In genomic region chrX:17779434-17779833, GRCh38 we compare ENCODE assay signal across 21 cellular contexts. TPM values are rescaled to one million over a fixed set of nuclear protein-coding genes. Genes with fewer than 3 reads are reported as not detected.
DNase-seq lines count a peak whose midpoint lies in the region; ATAC-seq lines count a peak whose summit lies in the region.
"Had no signal": no experiment of that assay in that cellular context is flagged by ENCODE, and none has a peak within 500 bp of the region (broad histone marks: within the 10 kb centered on the region; RNA-seq: fewer than 3 reads in every experiment).

No MANE protein-coding gene starts in this region.

- H3K36me3 Mint-ChIP-seq in activated naive CD4-positive, alpha-beta T cell treated with anti-CD3 and anti-CD28 coated beads, Interleukin-2, amount 10 ng/mL, durations not matched to agents 7 days and 5 days: peaks cover 2% of the 10 kb centered on the region
- H3K36me3 Mint-ChIP-seq in activated naive CD4-positive, alpha-beta T cell treated with anti-CD3 and anti-CD28 coated beads, Interleukin-2, amount 50 U/mL, for 72 hours: peaks cover 0 to 6% of the 10 kb centered on the region in 2 donors
- H3K36me3 Mint-ChIP-seq in CD4-positive, CD25-positive, alpha-beta regulatory T cell: no peaks in the 10 kb centered on the region
- no peaks in the 10 kb centered on the region for H3K36me3 Mint-ChIP-seq in T-cell
- peaks cover 0 to 3% (median 0%) of the 10 kb centered on the region in 5 donors for H3K36me3 Mint-ChIP-seq in naive thymus-derived CD4-positive, alpha-beta T cell
- H3K36me3 Mint-ChIP-seq: CD4-positive, alpha-beta memory T cell had no signal

- peaks cover 24% of the 10 kb centered on the region for H3K4me1 Mint-ChIP-seq in activated naive CD4-positive, alpha-beta T cell treated with anti-CD3 and anti-CD28 coated beads, Interleukin-2, amount 10 ng/mL, durations not matched to agents 7 days and 5 days
- H3K4me1 Mint-ChIP-seq in CD4-positive, CD25-positive, alpha-beta regulatory T cell: peaks cover 0 to 20% (median 7%) of the 10 kb centered on the region in 4 donors
- H3K4me1 Mint-ChIP-seq in T-cell: peaks cover 16 to 28% (median 21%) of the 10 kb centered on the region in 3 donors
- H3K4me1 Mint-ChIP-seq in naive thymus-derived CD4-positive, alpha-beta T cell: peaks cover 7 to 41% (median 32%) of the 10 kb centered on the region in 7 donors
- H3K4me1 Mint-ChIP-seq: B cell had no signal

- H3K27ac ChIP-seq in CD4-positive, CD25-positive, alpha-beta regulatory T cell (ENCODE audit: insufficient read depth, low read length, poor library complexity, severe bottlenecking): no peak overlapping the region
- H3K27ac ChIP-seq in naive thymus-derived CD4-positive, alpha-beta T cell (ENCODE audit: low read depth, low read length): no peak overlapping the region
- H3K27ac ChIP-seq: 22Rv1, BLaER1, C4-2B, GM23248 had no signal

- POLR2A ChIA-PET in T-cell (lab: Charles Lee): no interaction called here
- POLR2A ChIA-PET in naive thymus-derived CD4-positive, alpha-beta T cell (lab: Charles Lee): no interaction called here

- H3K4me1 ChIP-seq in CD4-positive, CD25-positive, alpha-beta regulatory T cell (ENCODE audit: control insufficient read depth, insufficient read depth, low read length, poor library complexity, severe bottlenecking): no peaks in the 10 kb centered on the region
- peaks cover 0 to 33% of the 10 kb centered on the region in 2 donors for H3K4me1 ChIP-seq in naive thymus-derived CD4-positive, alpha-beta T cell (ENCODE audit: control insufficient read depth in 2 of 2, insufficient read depth in 2 of 2, low read length in 2 of 2)
- H3K4me1 ChIP-seq: BLaER1, Caco-2 had no signal

- H3K4me3 ChIP-seq in CD4-positive, CD25-positive, alpha-beta regulatory T cell (ENCODE audit: low read depth, low read length): no peak overlapping the region
- H3K4me3 ChIP-seq in naive thymus-derived CD4-positive, alpha-beta T cell (ENCODE audit: low read length): no peak overlapping the region
- H3K4me3 ChIP-seq: BLaER1, GM12878, GM23248 had no signal

- ATAC-seq in activated naive CD4-positive, alpha-beta T cell treated with anti-CD3 and anti-CD28 coated beads, Interleukin-2, amount 50 U/mL, for 72 hours: no peak
- peak; percentile 50 to 62 for ATAC-seq in CD4-positive, CD25-positive, alpha-beta regulatory T cell (ENCODE audit: low read depth in 2 of 2)
- peak; percentile 31 to 74 (median 68) for ATAC-seq in T-cell (replicated peaks in 1 of 4)
- no peak for ATAC-seq in naive thymus-derived CD4-positive, alpha-beta T cell
- ATAC-seq: GM12878 had no signal

- H3K4me3 Mint-ChIP-seq in activated naive CD4-positive, alpha-beta T cell treated with anti-CD3 and anti-CD28 coated beads, Interleukin-2, amount 10 ng/mL, durations not matched to agents 7 days and 5 days: no peak overlapping the region
- peak overlapping the region in 1 of 4 donors; percentile 66 for H3K4me3 Mint-ChIP-seq in CD4-positive, CD25-positive, alpha-beta regulatory T cell
- peak overlapping the region in 1 of 3 donors; percentile 41 for H3K4me3 Mint-ChIP-seq in T-cell
- peak overlapping the region in 8 of 10 donors; percentile 40 to 79 (median 64) for H3K4me3 Mint-ChIP-seq in naive thymus-derived CD4-positive, alpha-beta T cell
- H3K4me3 Mint-ChIP-seq: B cell had no signal

- no peak for DNase-seq in activated naive CD4-positive, alpha-beta T cell treated with anti-CD3 and anti-CD28 coated beads, Interleukin-2, amount 10 ng/mL, durations not matched to agents 7 days and 5 days
- DNase-seq in activated naive CD4-positive, alpha-beta T cell treated with anti-CD3 and anti-CD28 coated beads, Interleukin-2, amount 50 U/mL, for 72 hours (ENCODE audit: low spot score in 2 of 2): no peak
- peak in 1 of 3 donors; percentile 3 for DNase-seq in CD4-positive, CD25-positive, alpha-beta regulatory T cell
- DNase-seq in T-cell (no peak), NCI-H2227 treated with DMSO at 0.1 percent for 48 hours (lab: John Stamatoyannopoulos, UW) (no peak), hepatic stellate cell (ENCODE audit: low spot score) (no peak)
- DNase-seq in naive thymus-derived CD4-positive, alpha-beta T cell: peak in 5 of 9 donors; percentile 11 to 32 (median 28)
- no peak for DNase-seq in activated CD8-positive, alpha-beta memory T cell treated with anti-CD3 and anti-CD28 coated beads for 24 hours
- DNase-seq: Caco-2; CD4-positive, alpha-beta memory T cell; DMS153; EL; GDM1; GM23248; H7; HCEC 1CT had no signal

- CTCF ChIA-PET in activated naive CD4-positive, alpha-beta T cell treated with anti-CD3 and anti-CD28 coated beads, Interleukin-2, amount 10 ng/mL, durations not matched to agents 7 days and 5 days (lab: Charles Lee): no interaction called here
- CTCF ChIA-PET in T-cell (lab: Charles Lee): interaction anchor here in 1 of 2 donors (0.8 kb wide), 1 partner anchor 33 kb away, joined by 3 read pairs; no protein-coding TSS in a partner anchor
- CTCF ChIA-PET in naive thymus-derived CD4-positive, alpha-beta T cell (lab: Charles Lee): interaction anchor here (1.6 kb wide), 1 partner anchor 42 kb away, joined by 3 read pairs; no protein-coding TSS in a partner anchor

- peak overlapping the region; percentile 19 for H3K27ac Mint-ChIP-seq in activated naive CD4-positive, alpha-beta T cell treated with anti-CD3 and anti-CD28 coated beads, Interleukin-2, amount 10 ng/mL, durations not matched to agents 7 days and 5 days
- no peak overlapping the region for H3K27ac Mint-ChIP-seq in activated naive CD4-positive, alpha-beta T cell treated with anti-CD3 and anti-CD28 coated beads, Interleukin-2, amount 50 U/mL, for 72 hours
- H3K27ac Mint-ChIP-seq in CD4-positive, CD25-positive, alpha-beta regulatory T cell: peak overlapping the region in 2 of 3 donors; percentile 29 to 84
- peak overlapping the region in 1 of 2 donors; percentile 91 for H3K27ac Mint-ChIP-seq in T-cell
- H3K27ac Mint-ChIP-seq in naive thymus-derived CD4-positive, alpha-beta T cell: peak overlapping the region in 8 of 9 donors; percentile 31 to 90 (median 84)
- H3K27ac Mint-ChIP-seq: B cell had no signal

- H3K36me3 ChIP-seq in CD4-positive, CD25-positive, alpha-beta regulatory T cell (ENCODE audit: control insufficient read depth, insufficient read depth, low read length): no peaks in the 10 kb centered on the region
- no peaks in the 10 kb centered on the region for H3K36me3 ChIP-seq in naive thymus-derived CD4-positive, alpha-beta T cell (ENCODE audit: control insufficient read depth in 2 of 3, insufficient read depth in 3 of 3, low read length in 3 of 3)
- H3K36me3 ChIP-seq: BLaER1 had no signal

- H3K9me3 Mint-ChIP-seq in activated naive CD4-positive, alpha-beta T cell treated with anti-CD3 and anti-CD28 coated beads, Interleukin-2, amount 10 ng/mL, durations not matched to agents 7 days and 5 days: peaks cover 4% of the 10 kb centered on the region
- peaks cover 0 to 10% of the 10 kb centered on the region in 2 donors for H3K9me3 Mint-ChIP-seq in activated naive CD4-positive, alpha-beta T cell treated with anti-CD3 and anti-CD28 coated beads, Interleukin-2, amount 50 U/mL, for 72 hours
- no peaks in the 10 kb centered on the region for H3K9me3 Mint-ChIP-seq in CD4-positive, CD25-positive, alpha-beta regulatory T cell
- peaks cover 0 to 3% (median 0%) of the 10 kb centered on the region in 3 donors for H3K9me3 Mint-ChIP-seq in T-cell
- peaks cover 0 to 4% (median 2%) of the 10 kb centered on the region in 11 donors for H3K9me3 Mint-ChIP-seq in naive thymus-derived CD4-positive, alpha-beta T cell

- H3K27me3 ChIP-seq in CD4-positive, CD25-positive, alpha-beta regulatory T cell (ENCODE audit: control insufficient read depth, insufficient read depth, low read length): no peaks in the 10 kb centered on the region
- no peaks in the 10 kb centered on the region for H3K27me3 ChIP-seq in naive thymus-derived CD4-positive, alpha-beta T cell (ENCODE audit: control insufficient read depth in 2 of 2, insufficient read depth in 2 of 2, low read length in 2 of 2)

- no peaks in the 10 kb centered on the region for H3K9me3 ChIP-seq in CD4-positive, CD25-positive, alpha-beta regulatory T cell (ENCODE audit: control insufficient read depth in 2 of 2, low read length in 2 of 2)
- no peaks in the 10 kb centered on the region for H3K9me3 ChIP-seq in naive thymus-derived CD4-positive, alpha-beta T cell (ENCODE audit: control insufficient read depth in 2 of 3, low read length in 3 of 3)
- H3K9me3 ChIP-seq: BLaER1, Caco-2 had no signal

- no peaks in the 10 kb centered on the region for H3K27me3 Mint-ChIP-seq in activated naive CD4-positive, alpha-beta T cell treated with anti-CD3 and anti-CD28 coated beads, Interleukin-2, amount 10 ng/mL, durations not matched to agents 7 days and 5 days
- H3K27me3 Mint-ChIP-seq in CD4-positive, CD25-positive, alpha-beta regulatory T cell: no peaks in the 10 kb centered on the region
- no peaks in the 10 kb centered on the region for H3K27me3 Mint-ChIP-seq in T-cell
- H3K27me3 Mint-ChIP-seq in naive thymus-derived CD4-positive, alpha-beta T cell: no peaks in the 10 kb centered on the region
- H3K27me3 Mint-ChIP-seq: CD4-positive, alpha-beta memory T cell had no signal

- intact Hi-C loops in naive thymus-derived CD4-positive, alpha-beta T cell (cut with micrococcal nuclease): no loop called here

RNA-seq across cellular contexts. Expression of gene SCML1, which starts 42.1 kb away (rescaled TPM):
- total RNA-seq in activated naive CD4-positive, alpha-beta T cell treated with anti-CD3 and anti-CD28 coated beads, Interleukin-2, amount 50 U/mL, for 72 hours: 10 to 100 TPM in 1 of 2 donors, 1 to 10 TPM in 1; 3.6 to 28.3 TPM
- 11.6 TPM for total RNA-seq in CD4-positive, CD25-positive, alpha-beta regulatory T cell
- 1 to 10 TPM in 3 of 4 donors, under 1 TPM in 1; 0.24 to 3.6 (median 2.0) TPM for polyA plus RNA-seq in CD4-positive, CD25-positive, alpha-beta regulatory T cell
- total RNA-seq in T-cell: 10 to 100 TPM; 13.6 to 33.0 (median 23.0) TPM
- total RNA-seq in naive thymus-derived CD4-positive, alpha-beta T cell: 10 to 100 TPM in 4 of 5 experiments, under 1 TPM in 1; 0.82 to 50.1 (median 28.5) TPM
- 1 to 10 TPM; 6.8 to 7.0 TPM for polyA plus RNA-seq in naive thymus-derived CD4-positive, alpha-beta T cell

Comparison
In these comparisons a context has a peak if more than half of its experiments do, and no peak if none do; other contexts are left out.
1. H3K27ac Mint-ChIP-seq: peak in activated naive CD4-positive, alpha-beta T cell treated with anti-CD3 and anti-CD28 coated beads, Interleukin-2, amount 10 ng/mL, durations not matched to agents 7 days and 5 days (single experiment), CD4-positive, CD25-positive, alpha-beta regulatory T cell (2 of 3) and naive thymus-derived CD4-positive, alpha-beta T cell (8 of 9); none in activated naive CD4-positive, alpha-beta T cell treated with anti-CD3 and anti-CD28 coated beads, Interleukin-2, amount 50 U/mL, for 72 hours (0 of 2).
2. DNase-seq: peak in naive thymus-derived CD4-positive, alpha-beta T cell (5 of 9); none in activated naive CD4-positive, alpha-beta T cell treated with anti-CD3 and anti-CD28 coated beads, Interleukin-2, amount 10 ng/mL, durations not matched to agents 7 days and 5 days (single experiment), activated naive CD4-positive, alpha-beta T cell treated with anti-CD3 and anti-CD28 coated beads, Interleukin-2, amount 50 U/mL, for 72 hours (0 of 2), T-cell (0 of 34), NCI-H2227 treated with DMSO at 0.1 percent for 48 hours (single experiment), hepatic stellate cell (single experiment) and activated CD8-positive, alpha-beta memory T cell treated with anti-CD3 and anti-CD28 coated beads for 24 hours (single experiment).
3. ATAC-seq: peak in CD4-positive, CD25-positive, alpha-beta regulatory T cell (2 of 2) and T-cell (4 of 4); none in activated naive CD4-positive, alpha-beta T cell treated with anti-CD3 and anti-CD28 coated beads, Interleukin-2, amount 50 U/mL, for 72 hours (0 of 2) and naive thymus-derived CD4-positive, alpha-beta T cell (single experiment).